ENCODE assay signal across 20 cellular contexts in genomic region chr10:79125092-79125491, GRCh38. TPM values are rescaled to one million over a fixed set of nuclear protein-coding genes. Genes with fewer than 3 reads are reported as not detected.
A peak's percentile ranks its signal among the peaks of the same experiment; 100 is the strongest.
DNase-seq lines count a peak whose midpoint lies in the region; ATAC-seq, FAIRE-seq and TF ChIP-seq lines count a peak whose summit lies in the region.
"Had no signal": no experiment of that assay in that cellular context is flagged by ENCODE, and none has a peak within 500 bp of the region (broad histone marks: within the 10 kb centered on the region; RNA-seq: fewer than 3 reads in every experiment).

No MANE protein-coding gene starts in this region.

- intact Hi-C loops in HepG2 (cut with micrococcal nuclease; ENCODE audit: unreplicated experiment) (loop anchor here (5.0 kb wide), 1 partner anchor 33 kb away; no protein-coding TSS in a partner anchor), right lobe of liver (cut with DNase I) (no loop called here)

- TF ChIP-seq POLR2A in HepG2 (IDR thresholded peaks at IDR 0.05; ENCODE audit: insufficient read depth in 1 of 2, low read depth in 2 of 2, low read length in 2 of 2) (0 out of 4 replicates have a peak, but pooled peaks of 1 of the 2 experiments have one; percentile 8), right lobe of liver (IDR thresholded peaks at IDR 0.05) (no peak)

- no peak for DNase-seq in HepG2 (ENCODE audit: low spot score)
- DNase-seq in right lobe of liver = no peak
- DNase-seq in NCI-H1694 (lab: John Stamatoyannopoulos, UW) = peak; percentile 16
- no peak for DNase-seq in endodermal cell
- no peak for DNase-seq in T-helper 1 cell
- no peak for DNase-seq in NCI-H510A (lab: John Stamatoyannopoulos, UW)
- DNase-seq: AML-193, DMS153, GDM1, KG1, NCI-H1417, NCI-H2029 treated with DMSO at 0.1 percent for 48 hours, NCI-H446 treated with DMSO at 0.1 percent for 48 hours, SHP77 treated with DMSO at 0.1 percent for 48 hours, T-cell had no signal

- in situ Hi-C loops in HepG2 (cut with HindIII; ENCODE audit: extremely low pct_ligation_motif_present, low pct_unique_long_range_greater_than_20kb) = no loop called here

- 94% methylated on average over 5 of the region's 7 CpGs for WGBS in HepG2 (ENCODE audit: low lambda C conversion rate)
- no CpG with 5 or more reads among the region's 7 CpGs for WGBS in right lobe of liver (ENCODE audit: insufficient coverage, low coverage, low lambda C conversion rate, missing lambda C conversion rate)
- WGBS in endodermal cell (ENCODE audit: insufficient coverage in 1 of 2, insufficient read length in 1 of 2), 2 experiments = 80 to 92% methylated on average over 1 to 7 of the region's 7 CpGs

- no peak for TF ChIP-seq EP300 in HepG2 (IDR thresholded peaks at IDR 0.05; ENCODE audit: low read depth in 2 of 2, low read length in 2 of 2)
- no peak for TF ChIP-seq EP300 in HepG2 (CRISPR knock-in tag; IDR thresholded peaks at IDR 0.05; ENCODE audit: borderline replicate concordance)

- H3K27me3 ChIP-seq in HepG2 (ENCODE audit: control insufficient read depth in 1 of 2, insufficient read depth in 2 of 2, low read length in 2 of 2) (no peaks in the 10 kb centered on the region), right lobe of liver (no peaks in the 10 kb centered on the region), endodermal cell (ENCODE audit: control insufficient read depth, insufficient read depth, low read length, poor library complexity, severe bottlenecking) (no peaks in the 10 kb centered on the region)

- no peak overlapping the region for H3K4me2 ChIP-seq in HepG2 (ENCODE audit: low read depth, low read length)

- CTCF ChIA-PET in HepG2 (lab: Yijun Ruan, JAX; ENCODE audit: low intra/inter-chr PET ratio, low total read pairs) = no interaction called here

- no peak overlapping the region for H3K4me3 Mint-ChIP-seq in endodermal cell
- H3K4me3 Mint-ChIP-seq: CD14-positive monocyte, T-cell had no signal

- ATAC-seq in HepG2 = no peak
- no peak for ATAC-seq in right lobe of liver
- ATAC-seq in HG02870 (IDR thresholded peaks at IDR 0.05; ENCODE audit: unreplicated experiment) = no peak
- ATAC-seq: SK-N-SH treated with all-trans-retinoic acid at 6 μM for 48 hours, T-cell had no signal

- H3K4me1 Mint-ChIP-seq in endodermal cell = peaks cover 37% of the 10 kb centered on the region

- H4K20me1 ChIP-seq in HepG2 (ENCODE audit: insufficient read depth, low read length) = peaks cover 64% of the 10 kb centered on the region

- no peak overlapping the region for H3K9ac ChIP-seq in HepG2 (ENCODE audit: insufficient read depth, low read depth, low read length)
- H3K9ac ChIP-seq in endodermal cell (ENCODE audit: extremely low read depth, low read length, poor library complexity, severe bottlenecking) = no peak overlapping the region

- H3K27me3 Mint-ChIP-seq in endodermal cell (ENCODE audit: insufficient read depth) = no peaks in the 10 kb centered on the region
- H3K27me3 Mint-ChIP-seq: T-cell had no signal

- H3K36me3 ChIP-seq in HepG2 (replicated peaks in 1 of 2; ENCODE audit: control insufficient read depth in 1 of 2, insufficient read depth in 2 of 2, low read length in 2 of 2) = peaks cover 44 to 64% of the 10 kb centered on the region in 2 experiments
- H3K36me3 ChIP-seq in right lobe of liver = peaks cover 0 to 4% (median 0%) of the 10 kb centered on the region in 4 donors
- peaks cover 50% of the 10 kb centered on the region for H3K36me3 ChIP-seq in endodermal cell (ENCODE audit: control insufficient read depth, insufficient read depth, low read length)

- no peak for TF ChIP-seq RAD21 in HepG2 (CRISPR knock-in tag; IDR thresholded peaks at IDR 0.05)

- peak overlapping the region; percentile 85 for H3K27ac Mint-ChIP-seq in endodermal cell
- H3K27ac Mint-ChIP-seq: T-cell had no signal

- FAIRE-seq in HepG2 (lab: Jason Lieb, UNC) = no peak
- FAIRE-seq: H54, RCC 7860 had no signal

- no peaks in the 10 kb centered on the region for H3K9me3 ChIP-seq in HepG2 (ENCODE audit: low read length)
- H3K9me3 ChIP-seq in right lobe of liver = no peaks in the 10 kb centered on the region
- H3K9me3 ChIP-seq in endodermal cell (ENCODE audit: control insufficient read depth, low read length) = no peaks in the 10 kb centered on the region

- H3K36me3 Mint-ChIP-seq in endodermal cell (ENCODE audit: low read depth) = peaks cover 32% of the 10 kb centered on the region

- no TSS peak for BruUV-seq in HepG2 (replicated peaks; lab: Mats Ljungman, UMichigan)

- TF ChIP-seq CTCF in HepG2 (CRISPR knock-in tag; IDR thresholded peaks at IDR 0.05) = no peak
- no peak for TF ChIP-seq CTCF in right lobe of liver (IDR thresholded peaks at IDR 0.05)
- no peak for TF ChIP-seq CTCF in endodermal cell (conservative IDR thresholded peaks at IDR 0.05)

- H3K79me2 ChIP-seq in HepG2 (ENCODE audit: insufficient read depth, low read length) = peaks cover 30% of the 10 kb centered on the region

- H3K4me1 ChIP-seq in HepG2 (ENCODE audit: insufficient read depth, low read length) (peaks cover 51% of the 10 kb centered on the region), right lobe of liver (peaks cover 0 to 37% (median 21%) of the 10 kb centered on the region in 4 donors), endodermal cell (ENCODE audit: control insufficient read depth, insufficient read depth, low read length) (peaks cover 22% of the 10 kb centered on the region)

- H3K4me3 ChIP-seq in HepG2 (replicated peaks in 1 of 3; ENCODE audit: insufficient read depth in 1 of 3, low read depth in 2 of 3, low read length in 3 of 3) = no peak overlapping the region
- no peak overlapping the region for H3K4me3 ChIP-seq in right lobe of liver
- no peak overlapping the region for H3K4me3 ChIP-seq in endodermal cell (ENCODE audit: low read length)

- H3K27ac ChIP-seq in HepG2 (ENCODE audit: extremely low read length, insufficient read depth, low read length) (no peak overlapping the region), right lobe of liver (no peak overlapping the region), endodermal cell (ENCODE audit: low read depth, low read length) (no peak overlapping the region)

- POLR2A ChIA-PET in HepG2 (lab: Yijun Ruan, JAX) = no interaction called here

- no peaks in the 10 kb centered on the region for H3K9me3 Mint-ChIP-seq in endodermal cell
- H3K9me3 Mint-ChIP-seq: CD14-positive monocyte, T-cell had no signal

- H2AFZ ChIP-seq in HepG2 (ENCODE audit: low read length) = no peak overlapping the region

TF ChIP-seq in HepG2, 621 proteins besides CTCF, POLR2A, EP300 and RAD21:
- TF ChIP-seq ETV5 (CRISPR knock-in tag; IDR thresholded peaks at IDR 0.05; ENCODE audit: borderline replicate concordance) = no peak
- TF ChIP-seq NR0B2 (CRISPR knock-in tag; IDR thresholded peaks at IDR 0.05) = no peak
- peak; percentile 99 for TF ChIP-seq ZNF768 (CRISPR knock-in tag; IDR thresholded peaks at IDR 0.05)
- TF ChIP-seq SMARCC2 (IDR thresholded peaks at IDR 0.05) = no peak

RNA-seq across cellular contexts. Expression of gene ZMIZ1, which starts 56.3 kb away (rescaled TPM):
- total RNA-seq in HepG2 (2016; rRNA removed; fragmentation: Illumina TruSeq; extraction: Trizol) (5.3 and 11.0 TPM in 2 replicates), right lobe of liver (10 to 100 TPM in 5 of 6 experiments, 1 to 10 TPM in 1; 9.9 to 22.8 (median 12.3) TPM), endodermal cell (10 to 100 TPM; 65.3 to 67.5 TPM)
- 2.3 and 2.6 TPM in 2 replicates for total RNA-seq in HepG2 (2016; cell fraction: cytosol; rRNA removed; fragmentation: Illumina TruSeq; extraction: Trizol; ENCODE audit: low read depth)
- 5.2 and 10.5 TPM in 2 replicates for total RNA-seq in HepG2 (2016; cell fraction: insoluble cytoplasmic fraction; rRNA removed; fragmentation: Illumina TruSeq; extraction: Trizol)
- 7.0 and 7.7 TPM in 2 replicates for total RNA-seq in HepG2 (2016; cell fraction: membrane; rRNA removed; fragmentation: Illumina TruSeq; extraction: Trizol)
- 9.9 and 13.1 TPM in 2 replicates for total RNA-seq in HepG2 (2016; cell fraction: nucleus; rRNA removed; fragmentation: Illumina TruSeq; extraction: Trizol)
- polyA plus RNA-seq in HepG2 (2011; rRNA removed) = 8.8 and 10.2 TPM in 2 replicates
- polyA plus RNA-seq in HepG2 (2011; cell fraction: cytosol; rRNA removed) = 7.4 TPM in 2 replicates
- 42.1 and 46.0 TPM in 2 replicates for polyA plus RNA-seq in HepG2 (2011; cell fraction: nucleus; rRNA removed)
- polyA plus RNA-seq in HepG2 (2012) = 22.4 and 32.5 TPM in 2 replicates
- polyA plus RNA-seq in HepG2 (2016; cell fraction: cytosol; fragmentation: Illumina TruSeq; extraction: Trizol; ENCODE audit: low read depth) = 0.69 and 1.1 TPM in 2 replicates
- polyA plus RNA-seq in HepG2 (2016; cell fraction: insoluble cytoplasmic fraction; fragmentation: Illumina TruSeq; extraction: Trizol; ENCODE audit: low read depth) = 16.0 and 20.6 TPM in 2 replicates
- 2.4 and 3.8 TPM in 2 replicates for polyA plus RNA-seq in HepG2 (2016; cell fraction: membrane; fragmentation: Illumina TruSeq; extraction: Trizol; ENCODE audit: low read depth)
- 25.8 and 26.9 TPM in 2 replicates for polyA plus RNA-seq in HepG2 (2016; cell fraction: nucleus; fragmentation: Illumina TruSeq; extraction: Trizol; ENCODE audit: insufficient read depth, low read depth)
- polyA minus RNA-seq in HepG2 (2011; rRNA and poly(A)+ RNA removed; ENCODE audit: low replicate concordance) = 7.8 and 28.6 TPM in 2 replicates
- 19.5 and 20.1 TPM in 2 replicates for polyA minus RNA-seq in HepG2 (2011; cell fraction: cytosol; rRNA and poly(A)+ RNA removed)
- 27.4 and 29.2 TPM in 2 replicates for polyA minus RNA-seq in HepG2 (2011; cell fraction: nucleus; rRNA and poly(A)+ RNA removed)
- 77.5 TPM for polyA plus RNA-seq in endodermal cell (2013, experiment 1 of 2)
- 68.6 TPM for polyA plus RNA-seq in endodermal cell (2013, experiment 2 of 2)
